In genomic region chr9:122656378-122656777, GRCh38 we compare ENCODE assay signal across 33 cellular contexts. TPM values are rescaled to one million over a fixed set of nuclear protein-coding genes. Genes with fewer than 3 reads are reported as not detected.
"Had no signal": no experiment of that assay in that cellular context is flagged by ENCODE, and none has a peak within 500 bp of the region (broad histone marks: within the 10 kb centered on the region; RNA-seq: fewer than 3 reads in every experiment).

No MANE protein-coding gene starts in this region.

- H3K4me3 ChIP-seq: esophagus squamous epithelium, hepatocyte, prostate gland, smooth muscle cell, testis, tibial artery, upper lobe of left lung had no signal

- H3K27ac ChIP-seq: esophagus squamous epithelium, hepatocyte, prostate gland, testis, tibial artery, upper lobe of left lung had no signal

- ATAC-seq: naive thymus-derived CD8-positive, alpha-beta T cell; sciatic nerve; stimulated activated effector memory CD8-positive, alpha-beta T cell treated with anti-CD3 and anti-CD28 coated beads, Interleukin-12 subunit alpha, Interleukin-12 subunit beta, amount 100 ng/mL, for 72 hours had no signal

- H2AFZ ChIP-seq: hepatocyte had no signal

- H3K4me2 ChIP-seq: hepatocyte, smooth muscle cell had no signal

- H3K79me2 ChIP-seq: hepatocyte had no signal

- H3K4me1 ChIP-seq: esophagus squamous epithelium, prostate gland, testis, tibial artery, upper lobe of left lung had no signal

- FAIRE-seq: bronchial epithelial cell, kidney, urothelium cell line had no signal

- H3K9me3 ChIP-seq: esophagus squamous epithelium, prostate gland, testis, tibial artery, upper lobe of left lung had no signal

- H3K36me3 ChIP-seq: esophagus squamous epithelium, prostate gland, tibial artery, upper lobe of left lung had no signal

- H3K27me3 ChIP-seq: esophagus squamous epithelium, hepatocyte, testis, tibial artery, upper lobe of left lung had no signal

- DNase-seq: central memory CD4-positive, alpha-beta T cell; effector memory CD4-positive, alpha-beta T cell; erythroblast; esophagus squamous epithelium; head of caudate nucleus; kidney; mammary epithelial cell; mesendoderm; midbrain; naive thymus-derived CD8-positive, alpha-beta T cell; nephron progenitor cell; nucleus accumbens; stimulated activated CD4-positive, alpha-beta T cell treated with anti-CD3 and anti-CD28 coated beads, Interleukin-2, amount 100 ng/mL, for 24 hours; stimulated activated CD4-positive, alpha-beta T cell treated with anti-CD3 and anti-CD28 coated beads, Interleukin-4, amount 100 ng/mL, for 24 hours; stimulated activated naive CD4-positive, alpha-beta T cell treated with Interleukin-2 at 50 U/mL for 16 hours; substantia nigra; testis; tibial artery; upper lobe of left lung had no signal

RNA-seq across cellular contexts. Expression of gene OR1B1, which starts 1.0 kb away (rescaled TPM):
- total RNA-seq: bronchial epithelial cell; cerebellum; esophagus squamous epithelium; fibroblast of villous mesenchyme; frontal cortex; hepatocyte; kidney; lower leg skin; mammary epithelial cell; myocyte; naive thymus-derived CD8-positive, alpha-beta T cell; osteocyte; prostate gland; renal cortical epithelial cell; smooth muscle cell; testis had no signal
- polyA plus RNA-seq: hepatocyte; mammary epithelial cell; naive thymus-derived CD8-positive, alpha-beta T cell; smooth muscle cell had no signal

RNA-seq across cellular contexts. Expression of gene OR1L1, which starts 5.1 kb away (rescaled TPM):
- total RNA-seq: bronchial epithelial cell; cerebellum; esophagus squamous epithelium; fibroblast of villous mesenchyme; frontal cortex; hepatocyte; kidney; lower leg skin; mammary epithelial cell; myocyte; naive thymus-derived CD8-positive, alpha-beta T cell; osteocyte; prostate gland; renal cortical epithelial cell; sciatic nerve; smooth muscle cell; testis; upper lobe of left lung had no signal
- polyA plus RNA-seq: hepatocyte; mammary epithelial cell; naive thymus-derived CD8-positive, alpha-beta T cell; smooth muscle cell had no signal

RNA-seq across cellular contexts. Expression of gene OR1L3, which starts 18.6 kb away (rescaled TPM):
- total RNA-seq: bronchial epithelial cell; cerebellum; esophagus squamous epithelium; fibroblast of villous mesenchyme; frontal cortex; hepatocyte; kidney; lower leg skin; mammary epithelial cell; myocyte; naive thymus-derived CD8-positive, alpha-beta T cell; osteocyte; prostate gland; renal cortical epithelial cell; sciatic nerve; smooth muscle cell; testis; upper lobe of left lung had no signal
- polyA plus RNA-seq: hepatocyte; mammary epithelial cell; naive thymus-derived CD8-positive, alpha-beta T cell; smooth muscle cell had no signal

RNA-seq across cellular contexts. Expression of gene OR1Q1, which starts 41.8 kb away (rescaled TPM):
- total RNA-seq: bronchial epithelial cell, cerebellum, esophagus squamous epithelium, fibroblast of villous mesenchyme, frontal cortex, hepatocyte, kidney, lower leg skin, myocyte, osteocyte, prostate gland, renal cortical epithelial cell, sciatic nerve, smooth muscle cell, testis had no signal
- polyA plus RNA-seq: hepatocyte; mammary epithelial cell; naive thymus-derived CD8-positive, alpha-beta T cell; smooth muscle cell had no signal
